9 cellular contexts compared by ENCODE assay signal in genomic region chr20:17558941-17559304, GRCh38. TPM values are rescaled to one million over a fixed set of nuclear protein-coding genes. Genes with fewer than 3 reads are reported as not detected.
DNase-seq lines count a peak whose midpoint lies in the region; ATAC-seq and TF ChIP-seq lines count a peak whose summit lies in the region.
"Had no signal": no experiment of that assay in that cellular context is flagged by ENCODE, and none has a peak within 500 bp of the region (broad histone marks: within the 10 kb centered on the region; RNA-seq: fewer than 3 reads in every experiment).

No MANE protein-coding gene starts in this region.

- H3K9me3 ChIP-seq in hepatocyte (ENCODE audit: low read depth): no peaks in the 10 kb centered on the region

- H3K27me3 Mint-ChIP-seq in HFFc6 (ENCODE audit: insufficient read depth) (no peaks in the 10 kb centered on the region), natural killer cell (ENCODE audit: low read depth in 2 of 2) (peaks cover 0 to 4% of the 10 kb centered on the region in 2 donors)
- no peaks in the 10 kb centered on the region for H3K27me3 Mint-ChIP-seq in activated T-helper 2 cell treated with anti-CD3 and anti-CD28 coated beads, Interferon-gamma antibody, Interleukin-2, Interleukin-4, amounts not matched to agents 10 μg/mL and 5 μg/mL and 100 μg/mL, durations not matched to agents 14 hours and 24 hours and 36 hours (ENCODE audit: low read depth)

- no peaks in the 10 kb centered on the region for H3K9me2 ChIP-seq in hepatocyte (replicated peaks; ENCODE audit: insufficient read depth)

- H3K4me1 ChIP-seq in hepatocyte (ENCODE audit: insufficient read depth): peaks cover 29% of the 10 kb centered on the region

- H3K27ac Mint-ChIP-seq in HFFc6 (peak overlapping the region; percentile 98), natural killer cell (no peak overlapping the region)
- H3K27ac Mint-ChIP-seq in activated T-helper 2 cell treated with anti-CD3 and anti-CD28 coated beads, Interferon-gamma antibody, Interleukin-2, Interleukin-4, amounts not matched to agents 10 μg/mL and 5 μg/mL and 100 μg/mL, durations not matched to agents 14 hours and 24 hours and 36 hours: peak overlapping the region; percentile 93

- H2AFZ ChIP-seq in hepatocyte: no peak overlapping the region

- H3K36me3 Mint-ChIP-seq in HFFc6 (ENCODE audit: low read depth): peaks cover 6% of the 10 kb centered on the region
- no peaks in the 10 kb centered on the region for H3K36me3 Mint-ChIP-seq in activated T-helper 2 cell treated with anti-CD3 and anti-CD28 coated beads, Interferon-gamma antibody, Interleukin-2, Interleukin-4, amounts not matched to agents 10 μg/mL and 5 μg/mL and 100 μg/mL, durations not matched to agents 14 hours and 24 hours and 36 hours (ENCODE audit: low read depth)
- no peaks in the 10 kb centered on the region for H3K36me3 Mint-ChIP-seq in natural killer cell

- no peaks in the 10 kb centered on the region for H4K20me1 ChIP-seq in hepatocyte (ENCODE audit: insufficient read depth, poor library complexity, severe bottlenecking)

- H3K27ac ChIP-seq in hepatocyte: peak overlapping the region; percentile 98
- peak overlapping the region in 20 of 21 experiments; percentile 54 to 92 (median 86) for H3K27ac ChIP-seq in skin epidermis

- no peaks in the 10 kb centered on the region for H3K79me2 ChIP-seq in hepatocyte

- H3K4me1 Mint-ChIP-seq in HFFc6 (ENCODE audit: low read depth) (peaks cover 74% of the 10 kb centered on the region), natural killer cell (no peaks in the 10 kb centered on the region)
- H3K4me1 Mint-ChIP-seq in activated T-helper 2 cell treated with anti-CD3 and anti-CD28 coated beads, Interferon-gamma antibody, Interleukin-2, Interleukin-4, amounts not matched to agents 10 μg/mL and 5 μg/mL and 100 μg/mL, durations not matched to agents 14 hours and 24 hours and 36 hours (ENCODE audit: low read depth): peaks cover 33% of the 10 kb centered on the region

- no peak overlapping the region for H3K4me3 ChIP-seq in hepatocyte
- no peak overlapping the region for H3K4me3 ChIP-seq in skin epidermis

- no peak for TF ChIP-seq CTCF in HFFc6 (IDR thresholded peaks at IDR 0.05)
- TF ChIP-seq CTCF in hepatocyte (IDR thresholded peaks at IDR 0.05; ENCODE audit: poor library complexity): no peak
- no peak for TF ChIP-seq CTCF in natural killer cell (IDR thresholded peaks at IDR 0.05)

- no peaks in the 10 kb centered on the region for H3K27me3 ChIP-seq in hepatocyte

- ATAC-seq in GM21423 (IDR thresholded peaks at IDR 0.05; ENCODE audit: unreplicated experiment) (no peak), natural killer cell (no peak)

- intact Hi-C loops in activated T-helper 2 cell treated with anti-CD3 and anti-CD28 coated beads, Interferon-gamma antibody, Interleukin-2, Interleukin-4, amounts not matched to agents 10 μg/mL and 5 μg/mL and 100 μg/mL, durations not matched to agents 14 hours and 24 hours and 36 hours (cut with micrococcal nuclease): loop anchor here (1.0 to 5.0 kb wide), 2 partner anchors 12 to 433 kb away; no protein-coding TSS in a partner anchor
- intact Hi-C loops in natural killer cell (cut with micrococcal nuclease): no loop called here

- H3K9me3 Mint-ChIP-seq in HFFc6 (no peaks in the 10 kb centered on the region), natural killer cell (no peaks in the 10 kb centered on the region)
- H3K9me3 Mint-ChIP-seq in activated T-helper 2 cell treated with anti-CD3 and anti-CD28 coated beads, Interferon-gamma antibody, Interleukin-2, Interleukin-4, amounts not matched to agents 10 μg/mL and 5 μg/mL and 100 μg/mL, durations not matched to agents 14 hours and 24 hours and 36 hours: no peaks in the 10 kb centered on the region

- 87% methylated on average over 1 of the region's 1 CpG for WGBS in hepatocyte (ENCODE audit: low lambda C conversion rate, missing lambda C conversion rate)

- no peak for DNase-seq in HFFc6
- DNase-seq in activated T-helper 2 cell treated with anti-CD3 and anti-CD28 coated beads, Interferon-gamma antibody, Interleukin-2, Interleukin-4, amounts not matched to agents 10 μg/mL and 5 μg/mL and 100 μg/mL, durations not matched to agents 14 hours and 24 hours and 36 hours (ENCODE audit: low spot score): no peak
- DNase-seq in hepatocyte (ENCODE audit: low spot score): no peak
- no peak for DNase-seq in NCI-H1436 treated with DMSO at 0.1 percent for 48 hours (lab: John Stamatoyannopoulos, UW)
- DNase-seq in natural killer cell: no peak
- DNase-seq: NCI-H1436, small intestine had no signal

- H3K4me2 ChIP-seq in hepatocyte: peak overlapping the region; percentile 66

- H3K4me3 Mint-ChIP-seq in HFFc6 (peak overlapping the region; percentile 86), natural killer cell (no peak overlapping the region)
- H3K4me3 Mint-ChIP-seq in activated T-helper 2 cell treated with anti-CD3 and anti-CD28 coated beads, Interferon-gamma antibody, Interleukin-2, Interleukin-4, amounts not matched to agents 10 μg/mL and 5 μg/mL and 100 μg/mL, durations not matched to agents 14 hours and 24 hours and 36 hours (ENCODE audit: low read depth): no peak overlapping the region

- no peaks in the 10 kb centered on the region for H3K36me3 ChIP-seq in hepatocyte (replicated peaks; ENCODE audit: insufficient read depth, low read depth)

RNA-seq across cellular contexts. Expression of gene DSTN, which starts 11.0 kb away (rescaled TPM):
- 100 to 1,000 TPM; 497 to 624 (median 521) TPM for total RNA-seq in HFFc6 (2021; fragmentation: NEBNext Ultra II Directional; extraction: Animal tissue kit (Norgen Biotek cat#: 25700))
- 61.2 and 64.3 TPM in 2 replicates for total RNA-seq in activated T-helper 2 cell treated with anti-CD3 and anti-CD28 coated beads, Interferon-gamma antibody, Interleukin-2, Interleukin-4, amounts not matched to agents 10 μg/mL and 5 μg/mL and 100 μg/mL, durations not matched to agents 14 hours and 24 hours and 36 hours
- total RNA-seq in hepatocyte (315 and 342 TPM in 2 replicates), natural killer cell (10 to 100 TPM; 47.5 to 73.5 (median 70.0) TPM)
- 352 and 369 TPM in 2 replicates for polyA plus RNA-seq in hepatocyte

RNA-seq across cellular contexts. Expression of gene BFSP1, which starts 27.7 kb away (rescaled TPM):
- total RNA-seq in HFFc6 (2021; fragmentation: NEBNext Ultra II Directional; extraction: Animal tissue kit (Norgen Biotek cat#: 25700)): 1 to 10 TPM; 1.2 to 2.5 (median 1.8) TPM
- total RNA-seq in activated T-helper 2 cell treated with anti-CD3 and anti-CD28 coated beads, Interferon-gamma antibody, Interleukin-2, Interleukin-4, amounts not matched to agents 10 μg/mL and 5 μg/mL and 100 μg/mL, durations not matched to agents 14 hours and 24 hours and 36 hours: 0.51 and 0.82 TPM in 2 replicates
- total RNA-seq in hepatocyte: 2.0 and 2.4 TPM in 2 replicates
- polyA plus RNA-seq in hepatocyte: 0.12 and 2.3 TPM in 2 replicates
- 1 to 10 TPM; 2.7 to 7.3 (median 3.7) TPM for total RNA-seq in natural killer cell

Comparison
In these comparisons a context has a peak if more than half of its experiments do, and no peak if none do; other contexts are left out.
1. H3K27ac Mint-ChIP-seq: peak in HFFc6 (single experiment) and activated T-helper 2 cell treated with anti-CD3 and anti-CD28 coated beads, Interferon-gamma antibody, Interleukin-2, Interleukin-4, amounts not matched to agents 10 μg/mL and 5 μg/mL and 100 μg/mL, durations not matched to agents 14 hours and 24 hours and 36 hours (single experiment); none in natural killer cell (0 of 2).